In the genomic region with DNA sequence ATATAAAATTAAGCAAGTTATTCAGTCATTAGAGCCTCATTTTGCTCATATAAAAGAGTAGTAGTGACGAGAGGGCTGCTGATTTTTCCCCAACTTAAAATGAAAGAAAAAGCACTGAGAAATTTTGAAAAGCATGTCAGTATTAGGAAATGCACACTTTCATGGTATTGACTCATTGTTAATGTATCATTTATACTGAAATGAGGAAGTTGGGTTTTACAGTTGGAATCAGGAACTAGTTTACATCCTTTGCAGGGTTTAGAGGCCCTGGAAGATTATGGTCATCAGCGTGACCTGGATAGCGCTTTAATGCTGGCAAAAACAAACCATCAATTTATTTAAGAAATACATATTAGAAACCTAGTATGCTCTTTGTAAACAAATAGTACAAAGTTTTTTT, we compare ENCODE assay signal across 8 cellular contexts.
DNase-seq lines count a peak whose midpoint lies in the region; ATAC-seq and TF ChIP-seq lines count a peak whose summit lies in the region.

No MANE protein-coding gene starts in this region.

- ATAC-seq in GM21367 (IDR thresholded peaks at IDR 0.05; ENCODE audit: unreplicated experiment): peak; percentile 48
- peak; percentile 58 for ATAC-seq in HG03575 (IDR thresholded peaks at IDR 0.05; ENCODE audit: extremely low read depth, insufficient number of reproducible peaks, low FRiP score, unreplicated experiment)

- in situ Hi-C loops in brain microvascular endothelial cell (cut with HindIII; ENCODE audit: low pct_ligation_motif_present, low sequenced_read_pairs): loop anchor here (25.0 kb wide), 1 partner anchor 102 kb away; no protein-coding TSS in a partner anchor

- H3K27ac ChIP-seq in brain microvascular endothelial cell: peak overlapping the region; percentile 9

- no peaks in the 10 kb centered on the region for H3K27me3 ChIP-seq in brain microvascular endothelial cell (replicated peaks)

- H3K36me3 ChIP-seq in brain microvascular endothelial cell (replicated peaks): no peaks in the 10 kb centered on the region

- H3K4me3 ChIP-seq in brain microvascular endothelial cell (ENCODE audit: low read depth, low read length): no peak overlapping the region

- DNase-seq in EL (peak; percentile 57), brain microvascular endothelial cell (no peak), NCI-H446 (lab: John Stamatoyannopoulos, UW) (no peak), DMS153 treated with DMSO at 0.1 percent for 48 hours (lab: John Stamatoyannopoulos, UW; ENCODE audit: unreplicated experiment) (no peak), NCI-H2227 (lab: John Stamatoyannopoulos, UW; ENCODE audit: unreplicated experiment) (no peak), OCI-M2 (lab: John Stamatoyannopoulos, UW; ENCODE audit: unreplicated experiment) (no peak)

- TF ChIP-seq CTCF in brain microvascular endothelial cell (IDR thresholded peaks at IDR 0.05; ENCODE audit: low read depth, low read length, missing control alignments): no peak
